Comparison of ENCODE assay signal across 29 cellular contexts in the genomic region with DNA sequence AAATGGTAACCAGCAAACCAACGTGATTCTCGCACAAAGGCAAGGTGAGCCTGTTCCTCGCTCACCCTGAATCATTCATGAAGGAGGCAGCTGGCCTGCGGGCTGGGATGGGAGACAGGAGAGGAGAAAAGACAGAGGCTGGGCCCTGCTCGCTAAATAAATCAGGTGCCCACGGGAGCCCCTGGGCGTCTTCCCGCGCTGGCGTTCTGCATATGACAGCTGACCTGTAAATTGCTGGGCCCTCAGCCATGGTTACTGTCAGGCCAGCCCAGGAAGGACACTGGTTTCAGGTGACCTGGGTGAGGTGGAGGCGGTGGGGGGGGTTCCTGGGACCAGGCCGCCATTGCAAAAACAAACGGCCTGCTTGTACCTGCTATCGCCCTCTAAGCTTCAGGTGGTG. TPM values are rescaled to one million over a fixed set of nuclear protein-coding genes. Genes with fewer than 3 reads are reported as not detected.
"Had no signal": no experiment of that assay in that cellular context is flagged by ENCODE, and none has a peak within 500 bp of the region (broad histone marks: within the 10 kb centered on the region; RNA-seq: fewer than 3 reads in every experiment).

No MANE protein-coding gene starts in this region.

- H3K27me3 Mint-ChIP-seq: activated CD4-positive, alpha-beta memory T cell treated with anti-CD3 and anti-CD28 coated beads for 36 hours; activated T-helper 17 cell treated with anti-CD3 and anti-CD28 coated beads, Interleukin-2, amount 50 U/mL, for 72 hours; effector memory CD8-positive, alpha-beta T cell had no signal

- H3K4me3 Mint-ChIP-seq: activated CD4-positive, alpha-beta memory T cell treated with anti-CD3 and anti-CD28 coated beads for 36 hours; activated naive CD8-positive, alpha-beta T cell treated with anti-CD3 and anti-CD28 coated beads for 36 hours; activated T-helper 17 cell treated with anti-CD3 and anti-CD28 coated beads, Interleukin-2, amount 50 U/mL, for 72 hours; effector memory CD8-positive, alpha-beta T cell; neural crest cell; stimulated activated naive CD8-positive, alpha-beta T cell treated with anti-CD3 and anti-CD28 coated beads, Interleukin-15, amount 100 ng/mL, for 72 hours; T-helper 1 cell treated with Interleukin-12 subunit alpha and Interleukin-12 subunit beta and Interleukin-4 antibody, amounts not matched to agents 30 μg/mL and 1 μg/mL, for 36 hours had no signal

- ATAC-seq: activated T-helper 17 cell treated with anti-CD3 and anti-CD28 coated beads, Interleukin-2, amount 50 U/mL, for 72 hours; effector memory CD8-positive, alpha-beta T cell; foreskin keratinocyte; left lung; psoas muscle; right cardiac atrium; stimulated activated naive CD8-positive, alpha-beta T cell treated with anti-CD3 and anti-CD28 coated beads, Interleukin-15, amount 100 ng/mL, for 72 hours had no signal

- H3K4me3 ChIP-seq: cardiac muscle cell, left lung, ovary, psoas muscle, skin epidermis, suprapubic skin, upper lobe of left lung had no signal

- H3K9me3 ChIP-seq: left lung, ovary, psoas muscle, suprapubic skin, upper lobe of left lung had no signal

- H3K36me3 ChIP-seq: cardiac muscle cell, left lung, ovary, suprapubic skin had no signal

- H3K27me3 ChIP-seq: cardiac muscle cell, foreskin keratinocyte, left lung, ovary, suprapubic skin, upper lobe of left lung had no signal

- H3K9me3 Mint-ChIP-seq: activated CD4-positive, alpha-beta memory T cell treated with anti-CD3 and anti-CD28 coated beads for 36 hours; activated naive CD8-positive, alpha-beta T cell treated with anti-CD3 and anti-CD28 coated beads for 36 hours; activated T-helper 17 cell treated with anti-CD3 and anti-CD28 coated beads, Interleukin-2, amount 50 U/mL, for 72 hours; effector memory CD8-positive, alpha-beta T cell; neural crest cell; stimulated activated naive CD8-positive, alpha-beta T cell treated with anti-CD3 and anti-CD28 coated beads, Interleukin-15, amount 100 ng/mL, for 72 hours; T-helper 1 cell treated with Interleukin-12 subunit alpha and Interleukin-12 subunit beta and Interleukin-4 antibody, amounts not matched to agents 30 μg/mL and 1 μg/mL, for 36 hours had no signal

- H3K27ac Mint-ChIP-seq: activated CD4-positive, alpha-beta memory T cell treated with anti-CD3 and anti-CD28 coated beads for 36 hours; activated naive CD8-positive, alpha-beta T cell treated with anti-CD3 and anti-CD28 coated beads for 36 hours; activated T-helper 17 cell treated with anti-CD3 and anti-CD28 coated beads, Interleukin-2, amount 50 U/mL, for 72 hours; effector memory CD8-positive, alpha-beta T cell; stimulated activated naive CD8-positive, alpha-beta T cell treated with anti-CD3 and anti-CD28 coated beads, Interleukin-15, amount 100 ng/mL, for 72 hours; T-helper 1 cell treated with Interleukin-12 subunit alpha and Interleukin-12 subunit beta and Interleukin-4 antibody, amounts not matched to agents 30 μg/mL and 1 μg/mL, for 36 hours had no signal

- H3K4me1 Mint-ChIP-seq: activated T-helper 17 cell treated with anti-CD3 and anti-CD28 coated beads, Interleukin-2, amount 50 U/mL, for 72 hours had no signal

- H3K27ac ChIP-seq: cardiac muscle cell, epithelial cell of prostate, foreskin keratinocyte, left lung, ovary, psoas muscle, skin epidermis, suprapubic skin, VCaP had no signal

- DNase-seq: activated CD4-positive, alpha-beta memory T cell treated with anti-CD3 and anti-CD28 coated beads for 36 hours; activated CD4-positive, alpha-beta T cell treated with anti-CD3 and anti-CD28 coated beads for 1 hour; activated naive CD4-positive, alpha-beta T cell; activated naive CD8-positive, alpha-beta T cell treated with anti-CD3 and anti-CD28 coated beads for 36 hours; amygdala; effector memory CD8-positive, alpha-beta T cell; foreskin keratinocyte; glutamatergic neuron; hypothalamus; islet precursor cell; left lung; mammary epithelial cell; midbrain; psoas muscle; stimulated activated CD4-positive, alpha-beta T cell treated with anti-CD3 and anti-CD28 coated beads, Interleukin-2, amount 100 ng/mL, for 48 hours; stimulated activated naive CD8-positive, alpha-beta T cell treated with anti-CD3 and anti-CD28 coated beads, Interleukin-15, amount 100 ng/mL, for 72 hours had no signal

RNA-seq across cellular contexts. Expression of a gene that starts 28.0 kb away (rescaled TPM):
- total RNA-seq: activated CD4-positive, alpha-beta memory T cell treated with anti-CD3 and anti-CD28 coated beads for 36 hours; activated naive CD8-positive, alpha-beta T cell treated with anti-CD3 and anti-CD28 coated beads for 36 hours; activated T-helper 17 cell treated with anti-CD3 and anti-CD28 coated beads, Interleukin-2, amount 50 U/mL, for 72 hours; foreskin keratinocyte; psoas muscle; right cardiac atrium; suprapubic skin had no signal
- polyA plus RNA-seq: mammary epithelial cell, psoas muscle had no signal

RNA-seq across cellular contexts. Expression of a gene that starts 33.9 kb away (rescaled TPM):
- total RNA-seq: activated CD4-positive, alpha-beta memory T cell treated with anti-CD3 and anti-CD28 coated beads for 36 hours; activated naive CD8-positive, alpha-beta T cell treated with anti-CD3 and anti-CD28 coated beads for 36 hours; dermis microvascular lymphatic vessel endothelial cell; foreskin keratinocyte; mammary epithelial cell; right cardiac atrium had no signal
- polyA plus RNA-seq: fibroblast of lung, mammary epithelial cell, psoas muscle had no signal

RNA-seq across cellular contexts. Expression of a gene that starts 42.9 kb away (rescaled TPM):
- total RNA-seq: activated CD4-positive, alpha-beta memory T cell treated with anti-CD3 and anti-CD28 coated beads for 36 hours; dermis microvascular lymphatic vessel endothelial cell; fibroblast of lung; neural crest cell had no signal
- polyA plus RNA-seq: cardiac muscle cell, fibroblast of lung had no signal

RNA-seq across cellular contexts. Expression of a gene that starts 47.0 kb away (rescaled TPM):
- total RNA-seq: activated CD4-positive, alpha-beta memory T cell treated with anti-CD3 and anti-CD28 coated beads for 36 hours; activated naive CD8-positive, alpha-beta T cell treated with anti-CD3 and anti-CD28 coated beads for 36 hours; activated T-helper 17 cell treated with anti-CD3 and anti-CD28 coated beads, Interleukin-2, amount 50 U/mL, for 72 hours; dermis microvascular lymphatic vessel endothelial cell; fibroblast of lung; foreskin keratinocyte; mammary epithelial cell; neural crest cell; right cardiac atrium; suprapubic skin had no signal
- polyA plus RNA-seq: fibroblast of lung, foreskin keratinocyte, mammary epithelial cell, ovary, right cardiac atrium had no signal
